ENCODE assay signal across 19 cellular contexts in the genomic region with DNA sequence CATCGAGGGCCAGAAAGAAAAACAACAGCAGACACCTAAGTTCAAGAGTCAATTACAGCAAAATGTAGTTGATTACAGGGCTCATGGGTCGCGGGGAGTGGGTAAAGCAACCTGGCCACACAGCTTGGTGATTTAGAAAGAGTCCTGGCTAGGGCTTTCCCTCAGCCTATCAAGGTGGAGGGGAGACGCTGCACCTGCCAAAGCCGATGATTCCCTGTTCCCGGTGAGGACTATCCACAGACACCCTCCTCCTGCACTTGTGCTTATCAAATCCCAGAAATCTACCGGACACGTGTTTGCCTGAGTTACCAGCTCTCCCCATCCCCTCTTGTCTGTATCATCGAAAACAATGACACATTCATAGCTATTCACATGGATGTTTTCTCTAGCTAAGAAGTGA. TPM values are rescaled to one million over a fixed set of nuclear protein-coding genes. Genes with fewer than 3 reads are reported as not detected.
DNase-seq lines count a peak whose midpoint lies in the region; ATAC-seq, FAIRE-seq and TF ChIP-seq lines count a peak whose summit lies in the region.
"Had no signal": no experiment of that assay in that cellular context is flagged by ENCODE, and none has a peak within 500 bp of the region (broad histone marks: within the 10 kb centered on the region; RNA-seq: fewer than 3 reads in every experiment).

No MANE protein-coding gene starts in this region.

- H3K79me2 ChIP-seq in osteoblast (ENCODE audit: insufficient read depth, low read length): no peaks in the 10 kb centered on the region

- TF ChIP-seq CTCF in esophagus muscularis mucosa (IDR thresholded peaks at IDR 0.05): no peak
- TF ChIP-seq CTCF in osteoblast (IDR thresholded peaks at IDR 0.05; ENCODE audit: extremely low read depth, low read depth, low read length): no peak
- no peak for TF ChIP-seq CTCF in pancreas (IDR thresholded peaks at IDR 0.05)

- H3K36me3 ChIP-seq in esophagus muscularis mucosa (no peaks in the 10 kb centered on the region), osteoblast (ENCODE audit: insufficient read depth, low read length) (no peaks in the 10 kb centered on the region), SJCRH30 (no peaks in the 10 kb centered on the region), pancreas (no peaks in the 10 kb centered on the region)
- H3K36me3 ChIP-seq: BLaER1, HAP-1 had no signal

- H3K4me1 ChIP-seq in esophagus muscularis mucosa (no peaks in the 10 kb centered on the region), osteoblast (ENCODE audit: insufficient read depth, low read length) (no peaks in the 10 kb centered on the region), SJCRH30 (0 out of 2 replicates have a peak, but pooled peaks cover 2% of the 10 kb centered on the region), pancreas (no peaks in the 10 kb centered on the region)
- H3K4me1 ChIP-seq: BLaER1, Caco-2, HAP-1 had no signal

- DNase-seq in NCI-H1417 (lab: John Stamatoyannopoulos, UW) (peak; percentile 39 to 88 (median 58)), NCI-H1417 treated with DMSO at 0.1 percent for 48 hours (lab: John Stamatoyannopoulos, UW) (no peak), NCI-H2227 (lab: John Stamatoyannopoulos, UW; ENCODE audit: unreplicated experiment) (peak; percentile 32), esophagus muscularis mucosa (ENCODE audit: extremely low spot score) (peak; percentile 60), osteoblast (ENCODE audit: insufficient read length, low spot score, missing footprints) (peak; percentile 31), SJCRH30 (no peak), pancreas (no peak)
- no peak for DNase-seq in activated CD4-positive, CD25-positive, alpha-beta regulatory T cell treated with anti-CD3 and anti-CD28 coated beads, Interleukin-2, amount 50 U/mL, for 72 hours
- DNase-seq: AML-193; Caco-2; CD8-positive, alpha-beta memory T cell; DND-41; GDM1 had no signal

- H2AFZ ChIP-seq in osteoblast (ENCODE audit: low read length): no peak overlapping the region

- intact Hi-C loops in esophagus muscularis mucosa (cut with DNase I): no loop called here
- intact Hi-C loops in pancreas (cut with DNase I): no loop called here

- 76% methylated on average over 9 of the region's 9 CpGs for WGBS in esophagus muscularis mucosa
- 25 to 38% methylated on average over 9 of the region's 9 CpGs for WGBS in pancreas, 2 donors

- H3K4me3 ChIP-seq in esophagus muscularis mucosa (no peak overlapping the region), osteoblast (ENCODE audit: insufficient read depth, low read length) (no peak overlapping the region), SJCRH30 (no peak overlapping the region), pancreas (no peak overlapping the region)
- H3K4me3 ChIP-seq: BLaER1, HAP-1 had no signal

- TF ChIP-seq EP300 in esophagus muscularis mucosa (IDR thresholded peaks at IDR 0.05): no peak

- no peak for ATAC-seq in pancreas

- H3K9me3 ChIP-seq in esophagus muscularis mucosa (peaks cover 0 to 11% (median 0%) of the 10 kb centered on the region in 4 donors), osteoblast (ENCODE audit: low read depth, low read length) (no peaks in the 10 kb centered on the region), SJCRH30 (replicated peaks) (no peaks in the 10 kb centered on the region), pancreas (no peaks in the 10 kb centered on the region)
- H3K9me3 ChIP-seq: BLaER1, Caco-2, HAP-1 had no signal

- H3K4me2 ChIP-seq in osteoblast (ENCODE audit: insufficient read depth, low read length): no peak overlapping the region
- H3K4me2 ChIP-seq: BLaER1 had no signal

- no peak for FAIRE-seq in pancreas (lab: Jason Lieb, UNC)
- FAIRE-seq: GM19239, H1 had no signal

- TF ChIP-seq POLR2A in esophagus muscularis mucosa (IDR thresholded peaks at IDR 0.05; ENCODE audit: low read depth): no peak

- H3K27ac ChIP-seq in esophagus muscularis mucosa (replicated peaks in 1 of 4) (no peak overlapping the region), osteoblast (ENCODE audit: low read depth, low read length) (no peak overlapping the region), SJCRH30 (no peak overlapping the region), pancreas (no peak overlapping the region)
- H3K27ac ChIP-seq: 22Rv1, BLaER1 had no signal

- H3K27me3 ChIP-seq in esophagus muscularis mucosa (peaks cover 0 to 63% (median under 1%) of the 10 kb centered on the region in 4 donors), osteoblast (ENCODE audit: insufficient read depth, low read length) (no peaks in the 10 kb centered on the region), SJCRH30 (no peaks in the 10 kb centered on the region), pancreas (peaks cover 0 to 9% (median 0%) of the 10 kb centered on the region in 4 donors)
- H3K27me3 ChIP-seq: BLaER1 had no signal

- no peaks in the 10 kb centered on the region for H4K20me1 ChIP-seq in osteoblast (ENCODE audit: insufficient read depth, low read length)
- H4K20me1 ChIP-seq: BLaER1 had no signal

RNA-seq across cellular contexts. Expression of a gene that starts 7.0 kb away (rescaled TPM):
- total RNA-seq in esophagus muscularis mucosa (under 1 TPM; 0.29 to 0.97 (median 0.46) TPM), osteoblast (0.59 and 0.72 TPM in 2 replicates), pancreas (under 1 TPM in 2 of 6 donors, not detected in 4; 0.03 to 0.09 TPM)
- total RNA-seq in SJCRH30 (2014; rRNA removed; shearing (Covaris generic)): 18.8 and 19.8 TPM in 2 replicates
- polyA plus RNA-seq in pancreas: under 1 TPM; 0.04 to 0.05 TPM
- total RNA-seq: Caco-2; CD8-positive, alpha-beta memory T cell; HT-29 had no signal
- polyA plus RNA-seq: CD8-positive, alpha-beta memory T cell had no signal

Comparison
In these comparisons a context has a peak if more than half of its experiments do, and no peak if none do; other contexts are left out.
1. DNase-seq: peak in NCI-H1417 (3 of 3), NCI-H2227 (single experiment), esophagus muscularis mucosa (single experiment) and osteoblast (single experiment); none in NCI-H1417 treated with DMSO at 0.1 percent for 48 hours (single experiment), SJCRH30 (0 of 2), pancreas (0 of 6) and activated CD4-positive, CD25-positive, alpha-beta regulatory T cell treated with anti-CD3 and anti-CD28 coated beads, Interleukin-2, amount 50 U/mL, for 72 hours (single experiment).
2. RNA of a gene that starts 7.0 kb away (total RNA-seq): 18.8 to 19.8 TPM in SJCRH30; 0.59 to 0.72 TPM in osteoblast, 0.29 to 0.97 TPM in esophagus muscularis mucosa and 0.03 to 0.09 TPM in pancreas; every median in the first group is over 10 times any median in the second.